In genomic region chr16:80585764-80586163, GRCh38 we compare ENCODE assay signal across 22 cellular contexts. TPM values are rescaled to one million over a fixed set of nuclear protein-coding genes. Genes with fewer than 3 reads are reported as not detected.
A peak's percentile ranks its signal among the peaks of the same experiment; 100 is the strongest.
DNase-seq lines count a peak whose midpoint lies in the region; ATAC-seq and TF ChIP-seq lines count a peak whose summit lies in the region.
"Had no signal": no experiment of that assay in that cellular context is flagged by ENCODE, and none has a peak within 500 bp of the region (broad histone marks: within the 10 kb centered on the region; RNA-seq: fewer than 3 reads in every experiment).

No MANE protein-coding gene starts in this region.

- H3K27me3 Mint-ChIP-seq in activated CD4-positive, alpha-beta memory T cell treated with anti-CD3 and anti-CD28 coated beads for 36 hours: peaks cover 16% of the 10 kb centered on the region

- H3K27me3 ChIP-seq in GM06990 (replicated peaks; ENCODE audit: control insufficient read depth, insufficient read depth, low read length) (no peaks in the 10 kb centered on the region), SJCRH30 (no peaks in the 10 kb centered on the region), vagina (no peaks in the 10 kb centered on the region)
- H3K27me3 ChIP-seq: right lobe of liver, tibial artery had no signal

- no peaks in the 10 kb centered on the region for H3K9me3 ChIP-seq in SJCRH30 (replicated peaks)
- no peaks in the 10 kb centered on the region for H3K9me3 ChIP-seq in vagina
- H3K9me3 ChIP-seq: esophagus muscularis mucosa, right lobe of liver, tibial artery had no signal

- H3K4me1 ChIP-seq in SJCRH30 (no peaks in the 10 kb centered on the region), vagina (no peaks in the 10 kb centered on the region)
- H3K4me1 ChIP-seq: esophagus muscularis mucosa, right lobe of liver, tibial artery had no signal

- no peak overlapping the region for H3K4me3 ChIP-seq in GM06990 (replicated peaks; ENCODE audit: low read depth, low read length)
- no peak overlapping the region for H3K4me3 ChIP-seq in SJCRH30
- no peak overlapping the region for H3K4me3 ChIP-seq in vagina
- H3K4me3 ChIP-seq: esophagus muscularis mucosa, right lobe of liver, tibial artery had no signal

- intact Hi-C loops in activated CD4-positive, alpha-beta memory T cell treated with anti-CD3 and anti-CD28 coated beads for 36 hours (cut with micrococcal nuclease): loop anchor here (1.0 to 10.0 kb wide), 3 partner anchors 49 to 1811 kb away; partner anchors contain the start of gene MAF
- intact Hi-C loops in vagina (cut with DNase I): no loop called here

- H3K27ac ChIP-seq in SJCRH30 (no peak overlapping the region), vagina (no peak overlapping the region)
- H3K27ac ChIP-seq: esophagus muscularis mucosa, right lobe of liver, tibial artery had no signal

- no peak overlapping the region for H3K27ac Mint-ChIP-seq in activated CD4-positive, alpha-beta memory T cell treated with anti-CD3 and anti-CD28 coated beads for 36 hours

- H3K9me3 Mint-ChIP-seq in activated CD4-positive, alpha-beta memory T cell treated with anti-CD3 and anti-CD28 coated beads for 36 hours: peaks cover 9% of the 10 kb centered on the region

- no peaks in the 10 kb centered on the region for H3K36me3 ChIP-seq in GM06990 (ENCODE audit: control insufficient read depth, insufficient read depth, low read length)
- H3K36me3 ChIP-seq in SJCRH30: no peaks in the 10 kb centered on the region
- H3K36me3 ChIP-seq in vagina: no peaks in the 10 kb centered on the region
- H3K36me3 ChIP-seq: esophagus muscularis mucosa, right lobe of liver, tibial artery had no signal

- ATAC-seq in GM19035 (IDR thresholded peaks at IDR 0.05; ENCODE audit: unreplicated experiment): peak; percentile 57
- peak; percentile 60 for ATAC-seq in HG02870 (IDR thresholded peaks at IDR 0.05; ENCODE audit: unreplicated experiment)
- ATAC-seq: right lobe of liver had no signal

- no peak for TF ChIP-seq POLR2A in vagina (IDR thresholded peaks at IDR 0.05)

- POLR2A ChIA-PET in activated CD4-positive, alpha-beta memory T cell treated with anti-CD3 and anti-CD28 coated beads for 36 hours (lab: Charles Lee): no interaction called here

- H3K4me1 Mint-ChIP-seq in activated CD4-positive, alpha-beta memory T cell treated with anti-CD3 and anti-CD28 coated beads for 36 hours (ENCODE audit: low read depth): peaks cover 61% of the 10 kb centered on the region

- TF ChIP-seq CTCF in GM06990 (IDR thresholded peaks at IDR 0.05; ENCODE audit: insufficient read depth, low read length, poor library complexity, severe bottlenecking) (no peak), vagina (IDR thresholded peaks at IDR 0.05) (no peak)

- no peak overlapping the region for H3K4me3 Mint-ChIP-seq in activated CD4-positive, alpha-beta memory T cell treated with anti-CD3 and anti-CD28 coated beads for 36 hours

- CTCF ChIA-PET in activated CD4-positive, alpha-beta memory T cell treated with anti-CD3 and anti-CD28 coated beads for 36 hours (lab: Charles Lee): interaction anchor here (2.1 kb wide), 1 partner anchor 59 kb away, joined by 8 read pairs; no protein-coding TSS in a partner anchor

- H3K36me3 Mint-ChIP-seq in activated CD4-positive, alpha-beta memory T cell treated with anti-CD3 and anti-CD28 coated beads for 36 hours: peaks cover 4% of the 10 kb centered on the region

- DNase-seq in GM06990 (ENCODE audit: extremely low read depth, insufficient read length) (peak; percentile 40), SJCRH30 (no peak), amygdala (lab: John Stamatoyannopoulos, UW) (no peak), vagina (ENCODE audit: extremely low spot score in 2 of 2) (no peak), DMS 273 treated with DMSO at 0.1 percent for 48 hours (lab: John Stamatoyannopoulos, UW) (no peak)
- DNase-seq in activated CD4-positive, alpha-beta memory T cell treated with anti-CD3 and anti-CD28 coated beads for 36 hours: peak; percentile 43
- DNase-seq: activated CD4-positive, alpha-beta T cell treated with anti-CD3 and anti-CD28 coated beads for 4 hours; activated effector memory CD4-positive, alpha-beta T cell treated with Interleukin-2 at 50 U/mL for 16 hours; Calu3; GDM1; glutamatergic neuron; KBM-7; NCI-H1105 treated with DMSO at 0.1 percent for 48 hours; NCI-H2227 treated with DMSO at 0.1 percent for 48 hours; right lobe of liver; stimulated activated CD4-positive, alpha-beta T cell treated with anti-CD3 and anti-CD28 coated beads, Interleukin-2, amount 100 ng/mL, for 48 hours; tibial artery had no signal

RNA-seq across cellular contexts. Expression of gene DYNLRB2, which starts 45.0 kb away (rescaled TPM):
- not detected for total RNA-seq in activated CD4-positive, alpha-beta memory T cell treated with anti-CD3 and anti-CD28 coated beads for 36 hours
- not detected in 2 replicates for total RNA-seq in SJCRH30 (2014; rRNA removed; shearing (Covaris generic))
- not detected for total RNA-seq in vagina
- total RNA-seq: astrocyte, Calu3, dermis microvascular lymphatic vessel endothelial cell, esophagus muscularis mucosa had no signal

Comparison
In these comparisons a context has a peak if more than half of its experiments do, and no peak if none do; other contexts are left out.
1. DNase-seq: peak in GM06990 (single experiment) and activated CD4-positive, alpha-beta memory T cell treated with anti-CD3 and anti-CD28 coated beads for 36 hours (single experiment); none in SJCRH30 (0 of 2), amygdala (0 of 56), vagina (0 of 2) and DMS 273 treated with DMSO at 0.1 percent for 48 hours (single experiment).